In genomic region chr16:25258856-25259179, GRCh38 we compare ENCODE assay signal across 1 cellular context.
TF ChIP-seq lines count a peak whose summit lies in the region.

No MANE protein-coding gene starts in this region.

TF ChIP-seq in H1, 55 proteins besides CTCF, POLR2A, EP300 and RAD21 (continued from another document):
- TF ChIP-seq ATF2 (IDR thresholded peaks at IDR 0.05; ENCODE audit: low read length) = no peak
- TF ChIP-seq EGR1 (IDR thresholded peaks at IDR 0.05; ENCODE audit: borderline replicate concordance, low read depth, low read length) = no peak
- TF ChIP-seq RXRA (IDR thresholded peaks at IDR 0.05; ENCODE audit: insufficient read depth, low read depth, low read length) = no peak
- no peak for TF ChIP-seq TEAD4 (IDR thresholded peaks at IDR 0.05; ENCODE audit: low read depth, low read length)
- TF ChIP-seq CBX5 (IDR thresholded peaks at IDR 0.05; ENCODE audit: low read depth, low read length) = no peak
- TF ChIP-seq POU5F1 (IDR thresholded peaks at IDR 0.05; ENCODE audit: low read depth, low read length) = no peak
